8 cellular contexts compared by ENCODE assay signal in genomic region chr1:151145158-151146071, GRCh38. TPM values are rescaled to one million over a fixed set of nuclear protein-coding genes. Genes with fewer than 3 reads are reported as not detected.
DNase-seq lines count a peak whose midpoint lies in the region; ATAC-seq and TF ChIP-seq lines count a peak whose summit lies in the region.

No MANE protein-coding gene starts in this region.

- H3K27ac ChIP-seq in Peyer's patch, result peak overlapping the region in 3 of 4 donors; percentile 14 to 72 (median 17)
- no peak overlapping the region for H3K27ac ChIP-seq in mucosa of rectum (ENCODE audit: low read depth in 2 of 2, low read length in 2 of 2)
- H3K27ac ChIP-seq in upper lobe of left lung, result peak overlapping the region in 3 of 4 donors; percentile 48 to 80 (median 62)

- H3K9ac ChIP-seq in endocrine pancreas (ENCODE audit: control insufficient read depth, insufficient read depth, low read length) (peak overlapping the region; percentile 15), mucosa of rectum (ENCODE audit: low read depth in 1 of 2, low read length in 2 of 2) (peak overlapping the region; percentile 24 to 61)

- H3K4me3 ChIP-seq in Peyer's patch (peak overlapping the region; percentile 72 to 88 (median 82)), endocrine pancreas (ENCODE audit: control insufficient read depth, insufficient read depth, low read length) (no peak overlapping the region), mucosa of rectum (ENCODE audit: low read length in 2 of 2) (peak overlapping the region; percentile 75 to 85), upper lobe of left lung (peak overlapping the region; percentile 29 to 76 (median 56))

- no peaks in the 10 kb centered on the region for H3K27me3 ChIP-seq in Peyer's patch
- H3K27me3 ChIP-seq in endocrine pancreas (ENCODE audit: control insufficient read depth, insufficient read depth, low read length), result no peaks in the 10 kb centered on the region
- H3K27me3 ChIP-seq in mucosa of rectum (ENCODE audit: control insufficient read depth in 2 of 2, insufficient read depth in 2 of 2, low read length in 2 of 2), result peaks cover 0 to 3% of the 10 kb centered on the region in 2 donors
- H3K27me3 ChIP-seq in upper lobe of left lung, result no peaks in the 10 kb centered on the region

- TF ChIP-seq POLR2A in Peyer's patch (IDR thresholded peaks at IDR 0.05), result no peak
- TF ChIP-seq POLR2A in upper lobe of left lung (IDR thresholded peaks at IDR 0.05), result no peak

- no peak for TF ChIP-seq CTCF in Peyer's patch (IDR thresholded peaks at IDR 0.05)
- no peak for TF ChIP-seq CTCF in upper lobe of left lung (IDR thresholded peaks at IDR 0.05)

- H3K4me1 ChIP-seq in Peyer's patch (peaks cover 0 to 30% (median 0%) of the 10 kb centered on the region in 4 donors), endocrine pancreas (ENCODE audit: control insufficient read depth, insufficient read depth, low read length) (no peaks in the 10 kb centered on the region), mucosa of rectum (ENCODE audit: control insufficient read depth in 2 of 2, insufficient read depth in 2 of 2, low read length in 2 of 2) (peaks cover 10 to 12% of the 10 kb centered on the region in 2 donors), upper lobe of left lung (peaks cover 21 to 28% (median 25%) of the 10 kb centered on the region in 4 donors)

- peak in 1 of 2 donors; percentile 16 for ATAC-seq in upper lobe of left lung (ENCODE audit: low FRiP score in 2 of 2)
- no peak for ATAC-seq in HG02981 (IDR thresholded peaks at IDR 0.05; ENCODE audit: unreplicated experiment)
- no peak for ATAC-seq in GM21737 (IDR thresholded peaks at IDR 0.05; ENCODE audit: unreplicated experiment)

- TF ChIP-seq EP300 in upper lobe of left lung (IDR thresholded peaks at IDR 0.05), result no peak

- 22 to 23% methylated on average over 29 to 31 of the region's 46 CpGs for WGBS in upper lobe of left lung, 2 donors

- no peaks in the 10 kb centered on the region for H3K36me3 ChIP-seq in Peyer's patch
- H3K36me3 ChIP-seq in endocrine pancreas (ENCODE audit: control insufficient read depth, insufficient read depth, low read length), result no peaks in the 10 kb centered on the region
- H3K36me3 ChIP-seq in mucosa of rectum (ENCODE audit: control insufficient read depth in 2 of 2, insufficient read depth in 2 of 2, low read length in 2 of 2), result no peaks in the 10 kb centered on the region
- no peaks in the 10 kb centered on the region for H3K36me3 ChIP-seq in upper lobe of left lung

- peak; percentile 58 for DNase-seq in ELF-1 (ENCODE audit: low read depth, low spot score)
- peak in 1 of 3 donors; percentile 51 for DNase-seq in Peyer's patch
- peak; percentile 40 to 76 for DNase-seq in upper lobe of left lung
- no peak for DNase-seq in DMS153 (lab: John Stamatoyannopoulos, UW)

- H3K9me3 ChIP-seq in Peyer's patch, result no peaks in the 10 kb centered on the region
- no peaks in the 10 kb centered on the region for H3K9me3 ChIP-seq in endocrine pancreas (ENCODE audit: control insufficient read depth, low read length)
- no peaks in the 10 kb centered on the region for H3K9me3 ChIP-seq in mucosa of rectum (ENCODE audit: control insufficient read depth in 2 of 2, low read length in 2 of 2)
- no peaks in the 10 kb centered on the region for H3K9me3 ChIP-seq in upper lobe of left lung

RNA-seq across cellular contexts. Expression of gene SEMA6C, which starts 1.0 kb away (rescaled TPM):
- total RNA-seq in Peyer's patch, result 10 to 100 TPM in 3 of 4 donors, 1 to 10 TPM in 1; 2.5 to 24.6 (median 16.6) TPM
- total RNA-seq in upper lobe of left lung, result 10 to 100 TPM in 1 of 6 donors, 1 to 10 TPM in 5; 2.1 to 13.6 (median 5.8) TPM

RNA-seq across cellular contexts. Expression of gene TNFAIP8L2, which starts 11.0 kb away (rescaled TPM):
- 1 to 10 TPM in 2 of 4 donors, not detected in 2; 4.0 to 6.6 TPM for total RNA-seq in Peyer's patch
- total RNA-seq in upper lobe of left lung, result 10 to 100 TPM in 5 of 6 donors, 1 to 10 TPM in 1; 7.4 to 19.1 (median 15.8) TPM

RNA-seq across cellular contexts. Expression of gene LYSMD1, which starts 20.3 kb away (rescaled TPM):
- total RNA-seq in Peyer's patch, result 10 to 100 TPM in 2 of 4 donors, 1 to 10 TPM in 2; 6.0 to 11.7 (median 10.2) TPM
- total RNA-seq in upper lobe of left lung, result 10 to 100 TPM in 1 of 6 donors, 1 to 10 TPM in 5; 2.2 to 16.8 (median 6.2) TPM

RNA-seq across cellular contexts. Expression of gene SCNM1, which starts 20.5 kb away (rescaled TPM):
- total RNA-seq in Peyer's patch, result 10 to 100 TPM; 16.1 to 48.9 (median 36.9) TPM
- total RNA-seq in upper lobe of left lung, result 10 to 100 TPM in 5 of 6 donors, 1 to 10 TPM in 1; 8.9 to 50.3 (median 25.9) TPM

RNA-seq across cellular contexts. Expression of gene TMOD4, which starts 30.4 kb away (rescaled TPM):
- total RNA-seq in Peyer's patch (10 to 100 TPM in 1 of 4 donors, not detected in 3; 10.7 TPM), upper lobe of left lung (under 1 TPM in 2 of 6 donors, not detected in 4; 0.57 to 0.88 TPM)

Comparison
In these comparisons a context has a peak if more than half of its experiments do, and no peak if none do; other contexts are left out.
1. H3K27ac ChIP-seq: peak in Peyer's patch (3 of 4) and upper lobe of left lung (3 of 4); none in mucosa of rectum (0 of 2).